ENCODE assay signal across 9 cellular contexts in genomic region chr13:102555914-102556553, GRCh38. TPM values are rescaled to one million over a fixed set of nuclear protein-coding genes. Genes with fewer than 3 reads are reported as not detected.
DNase-seq lines count a peak whose midpoint lies in the region; ATAC-seq and TF ChIP-seq lines count a peak whose summit lies in the region.
"Had no signal": no experiment of that assay in that cellular context is flagged by ENCODE, and none has a peak within 500 bp of the region (broad histone marks: within the 10 kb centered on the region; RNA-seq: fewer than 3 reads in every experiment).

No MANE protein-coding gene starts in this region.

- no peaks in the 10 kb centered on the region for H3K9me3 Mint-ChIP-seq in natural killer cell
- no peaks in the 10 kb centered on the region for H3K9me3 Mint-ChIP-seq in natural killer cell treated with Interleukin-12 subunit alpha and Interleukin-12 subunit beta and Interleukin-15 and Interleukin-18, amount 100 ng/mL, for 72 hours
- H3K9me3 Mint-ChIP-seq in glutamatergic neuron (ENCODE audit: unreplicated experiment): peaks cover 2% of the 10 kb centered on the region
- H3K9me3 Mint-ChIP-seq: stimulated activated naive CD8-positive, alpha-beta T cell treated with anti-CD3 and anti-CD28 coated beads, Interleukin-15, Interleukin-2, amounts not matched to agents 100 ng/mL and 50 ng/mL, for 24 hours had no signal

- H3K27me3 Mint-ChIP-seq in natural killer cell (ENCODE audit: low read depth in 2 of 2): peaks cover 6 to 12% of the 10 kb centered on the region in 2 donors
- peaks cover 8 to 16% of the 10 kb centered on the region in 2 donors for H3K27me3 Mint-ChIP-seq in natural killer cell treated with Interleukin-12 subunit alpha and Interleukin-12 subunit beta and Interleukin-15 and Interleukin-18, amount 100 ng/mL, for 72 hours
- no peaks in the 10 kb centered on the region for H3K27me3 Mint-ChIP-seq in glutamatergic neuron (ENCODE audit: unreplicated experiment)

- intact Hi-C loops in natural killer cell (cut with micrococcal nuclease): loop anchor here (5.0 to 10.0 kb wide), 2 partner anchors 1041 to 1409 kb away; no protein-coding TSS in a partner anchor
- intact Hi-C loops in stomach (cut with DNase I; ENCODE audit: low total_unique reads): no loop called here

- H3K4me3 ChIP-seq in stomach: no peak overlapping the region

- TF ChIP-seq CTCF in natural killer cell (IDR thresholded peaks at IDR 0.05) (peak; percentile 41), VCaP (conservative IDR thresholded peaks at IDR 0.05) (peak; percentile 83), glutamatergic neuron (IDR thresholded peaks at IDR 0.05; ENCODE audit: partially characterized antibody, unreplicated experiment) (peak; percentile 57), stomach (IDR thresholded peaks at IDR 0.05) (peak in 4 of 7 experiments; percentile 12 to 25 (median 22))

- no peaks in the 10 kb centered on the region for H3K27me3 ChIP-seq in stomach

- no peaks in the 10 kb centered on the region for H3K36me3 ChIP-seq in stomach

- no peaks in the 10 kb centered on the region for H3K9me3 ChIP-seq in stomach

- no peak overlapping the region for H3K27ac Mint-ChIP-seq in natural killer cell
- no peak overlapping the region for H3K27ac Mint-ChIP-seq in natural killer cell treated with Interleukin-12 subunit alpha and Interleukin-12 subunit beta and Interleukin-15 and Interleukin-18, amount 100 ng/mL, for 72 hours
- no peak overlapping the region for H3K27ac Mint-ChIP-seq in glutamatergic neuron (ENCODE audit: unreplicated experiment)
- H3K27ac Mint-ChIP-seq: stimulated activated naive CD8-positive, alpha-beta T cell treated with anti-CD3 and anti-CD28 coated beads, Interleukin-15, Interleukin-2, amounts not matched to agents 100 ng/mL and 50 ng/mL, for 24 hours had no signal

- CTCF ChIA-PET in HEK293T (lab: Yijun Ruan, JAX): interaction anchor here (0.6 to 1.9 kb wide), 10 partner anchors 8 to 1411 kb away, joined by 3 to 7 read pairs (median 5); no protein-coding TSS in a partner anchor

- no peak overlapping the region for H3K27ac ChIP-seq in VCaP
- H3K27ac ChIP-seq in stomach: no peak overlapping the region

- no peak for TF ChIP-seq POLR2A in stomach (IDR thresholded peaks at IDR 0.05)

- DNase-seq in natural killer cell (no peak), HEK293T (ENCODE audit: extremely low spot score) (peak; percentile 11), NCI-H1436 treated with DMSO at 0.1 percent for 48 hours (lab: John Stamatoyannopoulos, UW) (peak; percentile 17), glutamatergic neuron (no peak), stomach (no peak)
- DNase-seq in natural killer cell treated with Interleukin-12 subunit alpha and Interleukin-12 subunit beta and Interleukin-15 and Interleukin-18, amount 100 ng/mL, for 72 hours (ENCODE audit: low spot score): no peak
- no peak for DNase-seq in stimulated activated naive CD4-positive, alpha-beta T cell treated with Interleukin-2 at 50 U/mL for 16 hours (lab: John Stamatoyannopoulos, UW)

- 32 to 35% (median 33%) methylated on average over 6 of the region's 6 CpGs for WGBS in stomach, 5 donors

- TF ChIP-seq EP300 in stomach (IDR thresholded peaks at IDR 0.05): no peak

- H3K36me3 Mint-ChIP-seq in natural killer cell (no peaks in the 10 kb centered on the region), glutamatergic neuron (ENCODE audit: unreplicated experiment) (no peaks in the 10 kb centered on the region)
- H3K36me3 Mint-ChIP-seq in natural killer cell treated with Interleukin-12 subunit alpha and Interleukin-12 subunit beta and Interleukin-15 and Interleukin-18, amount 100 ng/mL, for 72 hours: no peaks in the 10 kb centered on the region

- POLR2A ChIA-PET in HEK293T (lab: Yijun Ruan, JAX): no interaction called here

- H3K4me1 Mint-ChIP-seq in natural killer cell: peaks cover 0 to 6% of the 10 kb centered on the region in 2 donors
- peaks cover 0 to 6% of the 10 kb centered on the region in 2 donors for H3K4me1 Mint-ChIP-seq in natural killer cell treated with Interleukin-12 subunit alpha and Interleukin-12 subunit beta and Interleukin-15 and Interleukin-18, amount 100 ng/mL, for 72 hours (ENCODE audit: low read depth in 2 of 2)
- H3K4me1 Mint-ChIP-seq in glutamatergic neuron (ENCODE audit: low read depth, unreplicated experiment): peaks cover 6% of the 10 kb centered on the region

- no peaks in the 10 kb centered on the region for H3K4me1 ChIP-seq in stomach

- peak in 1 of 3 donors; percentile 47 for ATAC-seq in natural killer cell
- ATAC-seq in natural killer cell treated with Interleukin-12 subunit alpha and Interleukin-12 subunit beta and Interleukin-15 and Interleukin-18, amount 100 ng/mL, for 72 hours: no peak

- H3K4me3 Mint-ChIP-seq in natural killer cell (no peak overlapping the region), glutamatergic neuron (ENCODE audit: unreplicated experiment) (no peak overlapping the region)
- no peak overlapping the region for H3K4me3 Mint-ChIP-seq in natural killer cell treated with Interleukin-12 subunit alpha and Interleukin-12 subunit beta and Interleukin-15 and Interleukin-18, amount 100 ng/mL, for 72 hours
- H3K4me3 Mint-ChIP-seq: stimulated activated naive CD8-positive, alpha-beta T cell treated with anti-CD3 and anti-CD28 coated beads, Interleukin-15, Interleukin-2, amounts not matched to agents 100 ng/mL and 50 ng/mL, for 24 hours had no signal

TF ChIP-seq in HEK293T, 16 proteins besides CTCF, POLR2A, EP300 and RAD21:
- TF ChIP-seq, protein P1, sequence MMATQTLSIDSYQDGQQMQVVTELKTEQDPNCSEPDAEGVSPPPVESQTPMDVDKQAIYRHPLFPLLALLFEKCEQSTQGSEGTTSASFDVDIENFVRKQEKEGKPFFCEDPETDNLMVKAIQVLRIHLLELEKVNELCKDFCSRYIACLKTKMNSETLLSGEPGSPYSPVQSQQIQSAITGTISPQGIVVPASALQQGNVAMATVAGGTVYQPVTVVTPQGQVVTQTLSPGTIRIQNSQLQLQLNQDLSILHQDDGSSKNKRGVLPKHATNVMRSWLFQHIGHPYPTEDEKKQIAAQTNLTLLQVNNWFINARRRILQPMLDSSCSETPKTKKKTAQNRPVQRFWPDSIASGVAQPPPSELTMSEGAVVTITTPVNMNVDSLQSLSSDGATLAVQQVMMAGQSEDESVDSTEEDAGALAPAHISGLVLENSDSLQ (IDR thresholded peaks at IDR 0.05): peak; percentile 48
- TF ChIP-seq LEF1 (IDR thresholded peaks at IDR 0.05; ENCODE audit: borderline replicate concordance): no peak
- no peak for TF ChIP-seq NFRKB (IDR thresholded peaks at IDR 0.05)

RNA-seq across cellular contexts. Expression of gene TPP2, which starts 40.8 kb away (rescaled TPM):
- total RNA-seq in natural killer cell (100 to 1,000 TPM; 128 to 147 (median 136) TPM), glutamatergic neuron (ENCODE audit: unreplicated experiment) (84.6 TPM), stomach (100 to 1,000 TPM in 1 of 5 donors, 10 to 100 TPM in 4; 10.5 to 103 (median 45.1) TPM)
- 10 to 100 TPM; 60.2 to 99.3 TPM for total RNA-seq in natural killer cell treated with Interleukin-12 subunit alpha and Interleukin-12 subunit beta and Interleukin-15 and Interleukin-18, amount 100 ng/mL, for 72 hours
- polyA plus RNA-seq in stomach: 10 to 100 TPM; 10.1 to 15.8 (median 11.3) TPM

Comparison
In these comparisons a context has a peak if more than half of its experiments do, and no peak if none do; other contexts are left out.
1. DNase-seq: peak in HEK293T (single experiment) and NCI-H1436 treated with DMSO at 0.1 percent for 48 hours (single experiment); none in natural killer cell (single experiment), natural killer cell treated with Interleukin-12 subunit alpha and Interleukin-12 subunit beta and Interleukin-15 and Interleukin-18, amount 100 ng/mL, for 72 hours (single experiment), glutamatergic neuron (single experiment), stomach (single experiment) and stimulated activated naive CD4-positive, alpha-beta T cell treated with Interleukin-2 at 50 U/mL for 16 hours (single experiment).
2. CTCF ChIP-seq: peak in every context shown above with its lines; median percentile 83 in VCaP; 57 in glutamatergic neuron; 41 in natural killer cell; 22 in stomach.